30 cellular contexts compared by ENCODE assay signal in genomic region chr3:104742044-104742443, GRCh38.
DNase-seq lines count a peak whose midpoint lies in the region; ATAC-seq, FAIRE-seq and TF ChIP-seq lines count a peak whose summit lies in the region.
"Had no signal": no experiment of that assay in that cellular context is flagged by ENCODE, and none has a peak within 500 bp of the region (broad histone marks: within the 10 kb centered on the region; RNA-seq: fewer than 3 reads in every experiment).

No MANE protein-coding gene starts in this region.

- DNase-seq in HepG2 (ENCODE audit: low spot score) = no peak
- DNase-seq in right lobe of liver = no peak
- no peak for DNase-seq in HEK293T (ENCODE audit: extremely low spot score)
- DNase-seq in activated CD4-positive, alpha-beta T cell treated with anti-CD3 and anti-CD28 coated beads, Interleukin-2, amount 50 U/mL, for 1 hour = no peak
- DNase-seq: 8988T; ACHN; AML-193; BE2C; C1 segment of cervical spinal cord; Caco-2; Calu3; CD4-positive, alpha-beta memory T cell; CD4-positive, alpha-beta T cell; CD4-positive, CD25-positive, alpha-beta regulatory T cell; CD8-positive, alpha-beta memory T cell; CD8-positive, alpha-beta T cell; COR-L47; DMS 273 treated with DMSO at 0.1 percent for 48 hours; DMS153; DMS53; DMS79; DMS79 treated with DMSO at 0.1 percent for 48 hours; DND-41; EL had no signal

- TF ChIP-seq POLR2A in HepG2 (IDR thresholded peaks at IDR 0.05; ENCODE audit: insufficient read depth in 1 of 2, low read depth in 2 of 2, low read length in 2 of 2) = no peak
- TF ChIP-seq POLR2A in right lobe of liver (IDR thresholded peaks at IDR 0.05) = no peak

- intact Hi-C loops in HepG2 (cut with micrococcal nuclease; ENCODE audit: unreplicated experiment) = no loop called here
- intact Hi-C loops in right lobe of liver (cut with DNase I) = no loop called here

- no peak overlapping the region for H3K9ac ChIP-seq in HepG2 (ENCODE audit: insufficient read depth, low read depth, low read length)
- H3K9ac ChIP-seq: BLaER1; BLaER1 treated with 17β-estradiol and CSF1 and Interleukin-3, amounts not matched to agents 10 nM and 100 nM had no signal

- no peak overlapping the region for H2AFZ ChIP-seq in HepG2 (ENCODE audit: low read length)

- no TSS peak for BruUV-seq in HepG2 (replicated peaks; lab: Mats Ljungman, UMichigan)

- TF ChIP-seq EP300 in HepG2 (IDR thresholded peaks at IDR 0.05; ENCODE audit: low read depth in 2 of 2, low read length in 2 of 2) (no peak), HepG2 (CRISPR knock-in tag; IDR thresholded peaks at IDR 0.05; ENCODE audit: borderline replicate concordance) (no peak)

- no peak overlapping the region for H3K4me3 ChIP-seq in HepG2 (replicated peaks in 1 of 3; ENCODE audit: insufficient read depth in 1 of 3, low read depth in 2 of 3, low read length in 3 of 3)
- no peak overlapping the region for H3K4me3 ChIP-seq in right lobe of liver
- H3K4me3 ChIP-seq: A549; BLaER1; BLaER1 treated with 17β-estradiol and CSF1 and Interleukin-3, amounts not matched to agents 10 nM and 100 nM had no signal

- no peak for FAIRE-seq in HepG2 (lab: Jason Lieb, UNC)
- FAIRE-seq: A549, D721Med had no signal

- H3K27ac ChIP-seq in HepG2 (ENCODE audit: extremely low read length, insufficient read depth, low read length) (no peak overlapping the region), right lobe of liver (no peak overlapping the region)
- H3K27ac ChIP-seq: 22Rv1; A549; BLaER1; BLaER1 treated with 17β-estradiol and CSF1 and Interleukin-3, amounts not matched to agents 10 nM and 100 nM; C4-2B had no signal

- H3K79me2 ChIP-seq in HepG2 (ENCODE audit: insufficient read depth, low read length) = no peaks in the 10 kb centered on the region

- WGBS in HepG2 (ENCODE audit: low lambda C conversion rate) = 0% methylated on average over 2 of the region's 2 CpGs
- WGBS in right lobe of liver (ENCODE audit: insufficient coverage, low coverage, low lambda C conversion rate, missing lambda C conversion rate) = 40% methylated on average over 2 of the region's 2 CpGs

- H3K9me3 ChIP-seq in HepG2 (ENCODE audit: low read length) = no peaks in the 10 kb centered on the region
- H3K9me3 ChIP-seq in right lobe of liver = no peaks in the 10 kb centered on the region
- H3K9me3 ChIP-seq: A549; BE2C; BLaER1; BLaER1 treated with 17β-estradiol and CSF1 and Interleukin-3, amounts not matched to agents 10 nM and 100 nM; Caco-2 had no signal

- H3K4me2 ChIP-seq in HepG2 (ENCODE audit: low read depth, low read length) = no peak overlapping the region
- H3K4me2 ChIP-seq: A549; BLaER1; BLaER1 treated with 17β-estradiol and CSF1 and Interleukin-3, amounts not matched to agents 10 nM and 100 nM had no signal

- no peaks in the 10 kb centered on the region for H3K4me1 ChIP-seq in HepG2 (ENCODE audit: insufficient read depth, low read length)
- no peaks in the 10 kb centered on the region for H3K4me1 ChIP-seq in right lobe of liver
- H3K4me1 ChIP-seq: A549; BE2C; BLaER1; BLaER1 treated with 17β-estradiol and CSF1 and Interleukin-3, amounts not matched to agents 10 nM and 100 nM; Caco-2 had no signal

- no peak for ATAC-seq in HepG2
- no peak for ATAC-seq in right lobe of liver
- ATAC-seq: A549; CD8-positive, alpha-beta T cell had no signal

- no peaks in the 10 kb centered on the region for H4K20me1 ChIP-seq in HepG2 (ENCODE audit: insufficient read depth, low read length)
- H4K20me1 ChIP-seq: BLaER1; BLaER1 treated with 17β-estradiol and CSF1 and Interleukin-3, amounts not matched to agents 10 nM and 100 nM had no signal

- TF ChIP-seq CTCF in HepG2 (CRISPR knock-in tag; IDR thresholded peaks at IDR 0.05) = no peak
- no peak for TF ChIP-seq CTCF in right lobe of liver (IDR thresholded peaks at IDR 0.05)

- H3K27me3 ChIP-seq in HepG2 (ENCODE audit: control insufficient read depth in 1 of 2, insufficient read depth in 2 of 2, low read length in 2 of 2) = no peaks in the 10 kb centered on the region; a peak in 1 of 5 replicates
- no peaks in the 10 kb centered on the region for H3K27me3 ChIP-seq in right lobe of liver
- H3K27me3 ChIP-seq: BE2C; BLaER1; BLaER1 treated with 17β-estradiol and CSF1 and Interleukin-3, amounts not matched to agents 10 nM and 100 nM had no signal

- CTCF ChIA-PET in HepG2 (lab: Yijun Ruan, JAX; ENCODE audit: low intra/inter-chr PET ratio, low total read pairs) (no interaction called here), HEK293T (lab: Yijun Ruan, JAX) (no interaction called here)

- no peak for TF ChIP-seq RAD21 in HepG2 (CRISPR knock-in tag; IDR thresholded peaks at IDR 0.05)

- POLR2A ChIA-PET in HepG2 (lab: Yijun Ruan, JAX) (no interaction called here), HEK293T (lab: Yijun Ruan, JAX) (no interaction called here)

- in situ Hi-C loops in HepG2 (cut with HindIII; ENCODE audit: extremely low pct_ligation_motif_present, low pct_unique_long_range_greater_than_20kb) = no loop called here

- no peaks in the 10 kb centered on the region for H3K36me3 ChIP-seq in HepG2 (replicated peaks in 1 of 2; ENCODE audit: control insufficient read depth in 1 of 2, insufficient read depth in 2 of 2, low read length in 2 of 2)
- H3K36me3 ChIP-seq in right lobe of liver = no peaks in the 10 kb centered on the region
- H3K36me3 ChIP-seq: BE2C; BLaER1; BLaER1 treated with 17β-estradiol and CSF1 and Interleukin-3, amounts not matched to agents 10 nM and 100 nM had no signal

TF ChIP-seq in HepG2, 621 proteins besides CTCF, POLR2A, EP300 and RAD21 (continues in another document):
- TF ChIP-seq ZKSCAN1 (IDR thresholded peaks at IDR 0.05; ENCODE audit: low read length) = no peak

TF ChIP-seq in HEK293T, 16 proteins besides CTCF, POLR2A, EP300 and RAD21:
- TF ChIP-seq ELF4 (IDR thresholded peaks at IDR 0.05) (peak; percentile 75), SUZ12 (IDR thresholded peaks at IDR 0.05) (no peak)
